ENCODE assay signal across 11 cellular contexts in genomic region chr1:95259245-95259644, GRCh38.
"Had no signal": no experiment of that assay in that cellular context is flagged by ENCODE, and none has a peak within 500 bp of the region (broad histone marks: within the 10 kb centered on the region; RNA-seq: fewer than 3 reads in every experiment).

No MANE protein-coding gene starts in this region.

- ATAC-seq: GM23338, HCT116 had no signal

- DNase-seq: GM23248, GOT3, H7, H9, HCEC 1CT, HFFc6 had no signal

- FAIRE-seq: H1, H54 had no signal

- H3K27ac ChIP-seq: GM23248 had no signal

- H3K4me3 Mint-ChIP-seq: GM23338, H9, HFFc6 had no signal

- H3K9me3 Mint-ChIP-seq: H9, HFFc6 had no signal

- H3K4me1 ChIP-seq: HAP-1 had no signal

- H2AFZ ChIP-seq: GM23248, GM23338 had no signal

- H3K27ac Mint-ChIP-seq: GM23338, H9, HFFc6 had no signal

- H3K36me3 ChIP-seq: HAP-1 had no signal

- H3K4me3 ChIP-seq: GM23248, GM23338, HAP-1 had no signal

- H3K4me2 ChIP-seq: GM23338 had no signal

- H3K9me3 ChIP-seq: HAP-1 had no signal

- H3K4me1 Mint-ChIP-seq: GM23338 had no signal

- H3K9ac ChIP-seq: GM23248 had no signal
